8 cellular contexts compared by ENCODE assay signal in the genomic region with DNA sequence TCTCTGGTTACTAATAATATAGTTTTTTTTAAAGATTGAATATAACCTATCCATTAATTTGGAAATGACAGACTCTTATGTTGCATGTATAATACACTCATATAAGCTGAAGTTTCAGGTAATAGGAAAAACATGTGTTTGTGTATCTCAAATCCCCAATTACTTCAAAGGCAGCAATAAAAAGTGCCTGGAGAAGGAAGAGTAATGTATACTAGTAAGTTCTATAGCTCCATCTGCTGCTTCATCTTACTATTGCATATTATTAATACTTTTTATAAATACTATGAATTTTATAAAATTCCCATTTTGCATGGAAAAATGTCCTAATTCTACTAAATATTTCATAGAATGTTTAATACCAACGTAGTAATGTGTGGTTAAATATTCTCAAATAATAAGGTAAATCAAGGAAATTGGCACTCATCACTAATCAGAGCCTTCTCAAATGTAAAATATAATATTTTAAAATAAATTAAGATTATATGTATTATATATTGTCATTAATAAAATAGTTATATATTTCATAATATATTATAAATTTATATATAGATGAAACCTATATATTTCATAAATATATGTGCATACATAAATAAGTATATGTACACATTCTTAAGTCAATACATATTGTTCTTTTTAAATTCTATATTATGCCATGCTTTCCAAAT.
A peak's percentile ranks its signal among the peaks of the same experiment; 100 is the strongest.
DNase-seq lines count a peak whose midpoint lies in the region; ATAC-seq and TF ChIP-seq lines count a peak whose summit lies in the region.

No MANE protein-coding gene starts in this region.

- H3K9me3 ChIP-seq in DND-41 (ENCODE audit: insufficient read depth, low read length, severe bottlenecking) = no peaks in the 10 kb centered on the region
- no peaks in the 10 kb centered on the region for H3K9me3 ChIP-seq in CD4-positive, alpha-beta T cell (ENCODE audit: control insufficient read depth, low read length)

- intact Hi-C loops in CD4-positive, alpha-beta T cell (cut with DNase I, micrococcal nuclease) = no loop called here

- CTCF ChIA-PET in CD4-positive, alpha-beta T cell (lab: Charles Lee) = no interaction called here

- no peaks in the 10 kb centered on the region for H3K27me3 Mint-ChIP-seq in CD4-positive, alpha-beta T cell

- DNase-seq in DND-41 (no peak), NCI-H1694 (lab: John Stamatoyannopoulos, UW) (peak; percentile 82), astrocyte of the cerebellum (ENCODE audit: low read depth) (peak; percentile 31), lung microvascular endothelial cell (ENCODE audit: low read depth in 2 of 2) (peak; percentile 34 to 44)
- no peak for DNase-seq in activated CD4-positive, alpha-beta T cell treated with anti-CD3 and anti-CD28 coated beads, Interleukin-2, amount 50 U/mL, for 1 hour
- no peak for DNase-seq in CD4-positive, alpha-beta T cell

- H3K4me3 Mint-ChIP-seq in CD4-positive, alpha-beta T cell = no peak overlapping the region

- H2AFZ ChIP-seq in DND-41 (ENCODE audit: low read depth, low read length) = no peak overlapping the region

- no peaks in the 10 kb centered on the region for H3K9me3 Mint-ChIP-seq in CD4-positive, alpha-beta T cell

- H3K4me3 ChIP-seq in DND-41 (ENCODE audit: low read depth in 1 of 2, low read length in 2 of 2) (no peak overlapping the region), astrocyte of the cerebellum (ENCODE audit: low read depth, low read length) (no peak overlapping the region)

- H3K9ac ChIP-seq in DND-41 (ENCODE audit: low read depth, low read length) = no peak overlapping the region

- H3K4me1 ChIP-seq in DND-41 (ENCODE audit: insufficient read depth, low read length) = no peaks in the 10 kb centered on the region

- no peaks in the 10 kb centered on the region for H3K36me3 Mint-ChIP-seq in CD4-positive, alpha-beta T cell (ENCODE audit: low read depth)

- no peak overlapping the region for H3K27ac ChIP-seq in DND-41 (ENCODE audit: low read length)
- H3K27ac ChIP-seq in CD4-positive, alpha-beta T cell (ENCODE audit: low read depth, low read length) = no peak overlapping the region

- H3K36me3 ChIP-seq in DND-41 (ENCODE audit: insufficient read depth, low read length) = no peaks in the 10 kb centered on the region

- H3K27me3 ChIP-seq in DND-41 (ENCODE audit: insufficient read depth, low read length, poor library complexity) = no peaks in the 10 kb centered on the region
- no peaks in the 10 kb centered on the region for H3K27me3 ChIP-seq in CD4-positive, alpha-beta T cell (ENCODE audit: control insufficient read depth, insufficient read depth, low read length)

- no peak for ATAC-seq in DND-41 (ENCODE audit: insufficient read depth, low read depth)
- ATAC-seq in GM21723 (IDR thresholded peaks at IDR 0.05; ENCODE audit: unreplicated experiment) = no peak
- no peak for ATAC-seq in CD4-positive, alpha-beta T cell (ENCODE audit: poor library complexity)
- no peak for ATAC-seq in GM19351 (IDR thresholded peaks at IDR 0.05; ENCODE audit: unreplicated experiment)

- TF ChIP-seq CTCF in DND-41 (IDR thresholded peaks at IDR 0.05; ENCODE audit: borderline replicate concordance, extremely low read depth, low read length, poor library complexity, severe bottlenecking) (peak; percentile 15), astrocyte of the cerebellum (IDR thresholded peaks at IDR 0.05; ENCODE audit: low read depth, low read length, missing control alignments) (peak; percentile 24)
- TF ChIP-seq CTCF in CD4-positive, alpha-beta T cell (IDR thresholded peaks at IDR 0.05) = no peak

- in situ Hi-C loops in astrocyte of the cerebellum (cut with HindIII; ENCODE audit: low sequenced_read_pairs) = loop anchor here (25.0 kb wide), 1 partner anchor 746 kb away; no protein-coding TSS in a partner anchor

- H3K79me2 ChIP-seq in DND-41 (ENCODE audit: insufficient read depth, low read length) = no peaks in the 10 kb centered on the region

- POLR2A ChIA-PET in CD4-positive, alpha-beta T cell (lab: Charles Lee) = no interaction called here

- no peak overlapping the region for H3K27ac Mint-ChIP-seq in CD4-positive, alpha-beta T cell

- H4K20me1 ChIP-seq in DND-41 (ENCODE audit: insufficient read depth, low read length) = no peaks in the 10 kb centered on the region

- no peaks in the 10 kb centered on the region for H3K4me1 Mint-ChIP-seq in CD4-positive, alpha-beta T cell (ENCODE audit: low read depth)

- H3K4me2 ChIP-seq in DND-41 (ENCODE audit: insufficient read depth, low read length) = no peak overlapping the region

Comparison
In these comparisons a context has a peak if more than half of its experiments do, and no peak if none do; other contexts are left out.
1. DNase-seq: peak in NCI-H1694 (single experiment), astrocyte of the cerebellum (single experiment) and lung microvascular endothelial cell (2 of 2); none in DND-41 (single experiment), activated CD4-positive, alpha-beta T cell treated with anti-CD3 and anti-CD28 coated beads, Interleukin-2, amount 50 U/mL, for 1 hour (single experiment) and CD4-positive, alpha-beta T cell (0 of 10).